ENCODE assay signal across 17 cellular contexts in genomic region chr1:169325117-169325516, GRCh38. TPM values are rescaled to one million over a fixed set of nuclear protein-coding genes. Genes with fewer than 3 reads are reported as not detected.
DNase-seq lines count a peak whose midpoint lies in the region; ATAC-seq and TF ChIP-seq lines count a peak whose summit lies in the region.
"Had no signal": no experiment of that assay in that cellular context is flagged by ENCODE, and none has a peak within 500 bp of the region (broad histone marks: within the 10 kb centered on the region; RNA-seq: fewer than 3 reads in every experiment).

No MANE protein-coding gene starts in this region.

- no peak overlapping the region for H3K4me2 ChIP-seq in PC-3 (ENCODE audit: low read length)

- H3K9me3 Mint-ChIP-seq in activated naive CD8-positive, alpha-beta T cell treated with anti-CD3 and anti-CD28 coated beads for 36 hours = peaks cover 9% of the 10 kb centered on the region
- peaks cover 15% of the 10 kb centered on the region for H3K9me3 Mint-ChIP-seq in activated naive CD8-positive, alpha-beta T cell treated with anti-CD3 and anti-CD28 coated beads, Interleukin-2, amount 50 U/mL, for 24 hours

- CTCF ChIA-PET in PC-3 (lab: Charles Lee) = no interaction called here

- intact Hi-C loops in PC-3 (cut with micrococcal nuclease) (loop anchor here (10.0 kb wide), 1 partner anchor 80 kb away; no protein-coding TSS in a partner anchor), psoas muscle (cut with DNase I) (no loop called here)

- H3K27ac ChIP-seq in PC-3 (ENCODE audit: low read length) (no peak overlapping the region), psoas muscle (no peak overlapping the region)
- H3K27ac ChIP-seq: C4-2B, GM23248 had no signal

- H3K4me1 Mint-ChIP-seq in activated naive CD8-positive, alpha-beta T cell treated with anti-CD3 and anti-CD28 coated beads for 36 hours = peaks cover 37% of the 10 kb centered on the region
- H3K4me1 Mint-ChIP-seq in activated naive CD8-positive, alpha-beta T cell treated with anti-CD3 and anti-CD28 coated beads, Interleukin-2, amount 50 U/mL, for 24 hours = peaks cover 28% of the 10 kb centered on the region

- no peak overlapping the region for H3K9ac ChIP-seq in PC-3 (ENCODE audit: low read length)
- H3K9ac ChIP-seq: GM23248 had no signal

- peaks cover 29% of the 10 kb centered on the region for H3K36me3 Mint-ChIP-seq in activated naive CD8-positive, alpha-beta T cell treated with anti-CD3 and anti-CD28 coated beads for 36 hours
- H3K36me3 Mint-ChIP-seq in activated naive CD8-positive, alpha-beta T cell treated with anti-CD3 and anti-CD28 coated beads, Interleukin-2, amount 50 U/mL, for 24 hours (ENCODE audit: low read depth) = peaks cover 18% of the 10 kb centered on the region

- no peak for ATAC-seq in activated naive CD8-positive, alpha-beta T cell treated with anti-CD3 and anti-CD28 coated beads, Interleukin-2, amount 50 U/mL, for 24 hours
- no peak for ATAC-seq in PC-3
- ATAC-seq in GM21619 (IDR thresholded peaks at IDR 0.05; ENCODE audit: unreplicated experiment) = no peak
- ATAC-seq in psoas muscle = no peak
- ATAC-seq: Panc1, Right ventricle myocardium inferior, SK-N-SH treated with all-trans-retinoic acid at 6 μM for 48 hours had no signal

- H3K27me3 Mint-ChIP-seq in activated naive CD8-positive, alpha-beta T cell treated with anti-CD3 and anti-CD28 coated beads for 36 hours = no peaks in the 10 kb centered on the region
- no peaks in the 10 kb centered on the region for H3K27me3 Mint-ChIP-seq in activated naive CD8-positive, alpha-beta T cell treated with anti-CD3 and anti-CD28 coated beads, Interleukin-2, amount 50 U/mL, for 24 hours

- H3K4me3 ChIP-seq in PC-3 (ENCODE audit: low read length) (no peak overlapping the region), psoas muscle (no peak overlapping the region)
- H3K4me3 ChIP-seq: GM23248 had no signal

- BruUV-seq in PC-3 (replicated peaks; lab: Mats Ljungman, UMichigan) = no TSS peak

- 82 to 96% (median 87%) methylated on average over 1 of the region's 1 CpG for WGBS in psoas muscle, 3 donors

- no peak for DNase-seq in activated naive CD8-positive, alpha-beta T cell treated with anti-CD3 and anti-CD28 coated beads for 36 hours
- no peak for DNase-seq in activated naive CD8-positive, alpha-beta T cell treated with anti-CD3 and anti-CD28 coated beads, Interleukin-2, amount 50 U/mL, for 24 hours
- DNase-seq in NCI-H69 (lab: John Stamatoyannopoulos, UW) (peak; percentile 16), iPS DF 4.7 (ENCODE audit: extremely low read depth, low spot score) (peak; percentile 33), PC-3 (no peak), NCI-H2171 treated with DMSO at 0.1 percent for 48 hours (lab: John Stamatoyannopoulos, UW) (no peak), psoas muscle (no peak)
- DNase-seq: COR-L47, DMS79, GM23248, NCI-H1436, NCI-H2081 treated with DMSO at 0.1 percent for 48 hours had no signal

- H3F3A ChIP-seq in PC-3 (ENCODE audit: low read length, unreplicated experiment) = no peaks in the 10 kb centered on the region

- no peaks in the 10 kb centered on the region for H3K36me3 ChIP-seq in PC-3 (ENCODE audit: low read depth, low read length)
- H3K36me3 ChIP-seq in psoas muscle (ENCODE audit: insufficient read depth in 1 of 2, low read depth in 1 of 2) = no peaks in the 10 kb centered on the region

- H3K79me2 ChIP-seq in PC-3 (ENCODE audit: low read length) = no peaks in the 10 kb centered on the region

- no peak for TF ChIP-seq CTCF in PC-3 (conservative IDR thresholded peaks at IDR 0.05; ENCODE audit: low read depth, low read length)
- no peak for TF ChIP-seq CTCF in psoas muscle (IDR thresholded peaks at IDR 0.05)

- POLR2A ChIA-PET in PC-3 (lab: Charles Lee; ENCODE audit: unreplicated experiment) = no interaction called here

- H4K20me1 ChIP-seq in PC-3 (ENCODE audit: low read length) = no peaks in the 10 kb centered on the region

- peak overlapping the region; percentile 23 for H3K27ac Mint-ChIP-seq in activated naive CD8-positive, alpha-beta T cell treated with anti-CD3 and anti-CD28 coated beads for 36 hours
- no peak overlapping the region for H3K27ac Mint-ChIP-seq in activated naive CD8-positive, alpha-beta T cell treated with anti-CD3 and anti-CD28 coated beads, Interleukin-2, amount 50 U/mL, for 24 hours

- H3K4me3 Mint-ChIP-seq in activated naive CD8-positive, alpha-beta T cell treated with anti-CD3 and anti-CD28 coated beads for 36 hours = no peak overlapping the region
- no peak overlapping the region for H3K4me3 Mint-ChIP-seq in activated naive CD8-positive, alpha-beta T cell treated with anti-CD3 and anti-CD28 coated beads, Interleukin-2, amount 50 U/mL, for 24 hours

- H3K27me3 ChIP-seq in PC-3 (ENCODE audit: low read length) (no peaks in the 10 kb centered on the region), psoas muscle (ENCODE audit: insufficient read depth in 3 of 3, low read length in 2 of 3) (no peaks in the 10 kb centered on the region)

- H2AFZ ChIP-seq in PC-3 (ENCODE audit: low read length) = no peak overlapping the region
- H2AFZ ChIP-seq: GM23248 had no signal

- H3K9me2 ChIP-seq in PC-3 (replicated peaks; ENCODE audit: low read length) = no peaks in the 10 kb centered on the region

- H3K9me3 ChIP-seq in PC-3 (ENCODE audit: low read length) (no peaks in the 10 kb centered on the region), psoas muscle (no peaks in the 10 kb centered on the region)

- H3K4me1 ChIP-seq in PC-3 (ENCODE audit: insufficient read depth, low read length) (peaks cover 25% of the 10 kb centered on the region), psoas muscle (no peaks in the 10 kb centered on the region)

RNA-seq across cellular contexts. Expression of gene NME7, which starts 42.5 kb away (rescaled TPM):
- total RNA-seq in activated naive CD8-positive, alpha-beta T cell treated with anti-CD3 and anti-CD28 coated beads for 36 hours = 10 to 100 TPM; 18.9 to 22.4 TPM
- total RNA-seq in PC-3 (2014; rRNA removed) (18.6 and 18.9 TPM in 2 replicates), psoas muscle (1 to 10 TPM; 3.9 to 6.4 (median 4.4) TPM)
- polyA plus RNA-seq in psoas muscle = 10 to 100 TPM in 1 of 3 donors, 1 to 10 TPM in 2; 4.8 to 14.1 (median 7.9) TPM

RNA-seq across cellular contexts. Expression of gene BLZF1, which starts 42.9 kb away (rescaled TPM):
- total RNA-seq in activated naive CD8-positive, alpha-beta T cell treated with anti-CD3 and anti-CD28 coated beads for 36 hours = 10 to 100 TPM; 14.6 to 17.3 TPM
- total RNA-seq in PC-3 (2014; rRNA removed) = 30.6 and 37.4 TPM in 2 replicates
- total RNA-seq in psoas muscle = 10 to 100 TPM; 12.7 to 14.9 (median 13.7) TPM
- polyA plus RNA-seq in psoas muscle = 10 to 100 TPM; 10.0 to 23.9 (median 18.4) TPM

Comparison
In these comparisons a context has a peak if more than half of its experiments do, and no peak if none do; other contexts are left out.
1. DNase-seq: peak in NCI-H69 (single experiment) and iPS DF 4.7 (single experiment); none in activated naive CD8-positive, alpha-beta T cell treated with anti-CD3 and anti-CD28 coated beads for 36 hours (single experiment), activated naive CD8-positive, alpha-beta T cell treated with anti-CD3 and anti-CD28 coated beads, Interleukin-2, amount 50 U/mL, for 24 hours (single experiment), PC-3 (single experiment), NCI-H2171 treated with DMSO at 0.1 percent for 48 hours (single experiment) and psoas muscle (0 of 2).